9 cellular contexts compared by ENCODE assay signal in genomic region chr13:75326173-75327131, GRCh38.
DNase-seq lines count a peak whose midpoint lies in the region; ATAC-seq, FAIRE-seq and TF ChIP-seq lines count a peak whose summit lies in the region.
"Had no signal": no experiment of that assay in that cellular context is flagged by ENCODE, and none has a peak within 500 bp of the region (broad histone marks: within the 10 kb centered on the region; RNA-seq: fewer than 3 reads in every experiment).

No MANE protein-coding gene starts in this region.

- DNase-seq in Caco-2 (no peak), NAMALWA (ENCODE audit: low spot score) (peak; percentile 73), keratinocyte (ENCODE audit: low read depth, low spot score) (no peak), islet precursor cell (no peak), retina (no peak)
- DNase-seq in activated T-helper 9 cell treated with anti-CD3 and anti-CD28 coated beads, Interleukin-2, amount 50 U/mL, for 16 hours (ENCODE audit: low read depth) = peak; percentile 24
- DNase-seq in stimulated activated effector memory CD8-positive, alpha-beta T cell treated with anti-CD3 and anti-CD28 coated beads, Interleukin-12 subunit alpha, Interleukin-12 subunit beta, amount 100 ng/mL, for 72 hours (ENCODE audit: low spot score in 2 of 2) = peak; percentile 21 to 70

- peak overlapping the region; percentile 6 for H3K27ac ChIP-seq in keratinocyte (ENCODE audit: control insufficient read depth, insufficient read depth, low read length)

- H3K79me2 ChIP-seq in keratinocyte (ENCODE audit: control insufficient read depth, insufficient read depth, low read length) = no peaks in the 10 kb centered on the region

- H3K4me1 ChIP-seq in Caco-2 (peaks cover 77% of the 10 kb centered on the region), keratinocyte (ENCODE audit: control insufficient read depth, extremely low read depth, insufficient read depth, low read length) (peaks cover 17% of the 10 kb centered on the region)

- POLR2A ChIA-PET in Caco-2 (lab: Charles Lee) = no interaction called here

- H3K36me3 ChIP-seq in Caco-2 (ENCODE audit: control insufficient read depth, insufficient read depth, low read length) (no peaks in the 10 kb centered on the region), keratinocyte (ENCODE audit: control insufficient read depth in 2 of 2, extremely low read depth in 1 of 2, insufficient read depth in 2 of 2, low read length in 2 of 2) (no peaks in the 10 kb centered on the region)

- no peaks in the 10 kb centered on the region for H3K27me3 ChIP-seq in Caco-2 (replicated peaks; ENCODE audit: control insufficient read depth, insufficient read depth, low read length)
- H3K27me3 ChIP-seq in keratinocyte (ENCODE audit: control insufficient read depth, extremely low read depth, insufficient read depth, low read length) = no peaks in the 10 kb centered on the region

- peak overlapping the region; percentile 62 for H3K4me3 Mint-ChIP-seq in Caco-2 (ENCODE audit: unreplicated experiment)
- peak overlapping the region; percentile 73 for H3K4me3 Mint-ChIP-seq in stimulated activated effector memory CD8-positive, alpha-beta T cell treated with anti-CD3 and anti-CD28 coated beads, Interleukin-12 subunit alpha, Interleukin-12 subunit beta, amount 100 ng/mL, for 72 hours
- H3K4me3 Mint-ChIP-seq: neural crest cell had no signal

- no peaks in the 10 kb centered on the region for H4K20me1 ChIP-seq in keratinocyte (ENCODE audit: control insufficient read depth, extremely low read depth, insufficient read depth, low read length)

- H3K9ac ChIP-seq in keratinocyte (ENCODE audit: control insufficient read depth, extremely low read depth, insufficient read depth, low read length) = no peak overlapping the region

- peaks cover 88% of the 10 kb centered on the region for H3K36me3 Mint-ChIP-seq in Caco-2 (ENCODE audit: insufficient read depth, unreplicated experiment)
- H3K36me3 Mint-ChIP-seq in stimulated activated effector memory CD8-positive, alpha-beta T cell treated with anti-CD3 and anti-CD28 coated beads, Interleukin-12 subunit alpha, Interleukin-12 subunit beta, amount 100 ng/mL, for 72 hours = no peaks in the 10 kb centered on the region

- peak; percentile 60 for FAIRE-seq in keratinocyte (lab: Jason Lieb, UNC)

- dilution Hi-C loops in keratinocyte (cut with MboI; ENCODE audit: extremely low pct_ligation_motif_present, low sequenced_read_pairs) = no loop called here

- H3K4me2 ChIP-seq in keratinocyte (ENCODE audit: control insufficient read depth, extremely low read depth, insufficient read depth, low read depth, low read length) = peak overlapping the region; percentile 58

- CTCF ChIA-PET in Caco-2 (lab: Charles Lee) = interaction anchor here (0.7 to 0.9 kb wide), 2 partner anchors 46 to 156 kb away, joined by 3 read pairs; partner anchors contain the start of gene TBC1D4

- peaks cover 48% of the 10 kb centered on the region for H3K4me1 Mint-ChIP-seq in Caco-2 (ENCODE audit: low read depth, unreplicated experiment)
- H3K4me1 Mint-ChIP-seq in stimulated activated effector memory CD8-positive, alpha-beta T cell treated with anti-CD3 and anti-CD28 coated beads, Interleukin-12 subunit alpha, Interleukin-12 subunit beta, amount 100 ng/mL, for 72 hours = peaks cover 18% of the 10 kb centered on the region

- peak overlapping the region; percentile 65 for H2AFZ ChIP-seq in keratinocyte (ENCODE audit: control insufficient read depth, low read length)

- intact Hi-C loops in Caco-2 (cut with micrococcal nuclease; ENCODE audit: unreplicated experiment) = loop anchor here (2.0 kb wide), 1 partner anchor 28 kb away; no protein-coding TSS in a partner anchor

- ATAC-seq in GM21717 (IDR thresholded peaks at IDR 0.05; ENCODE audit: unreplicated experiment) = peak; percentile 92
- peak; percentile 90 for ATAC-seq in stimulated activated effector memory CD8-positive, alpha-beta T cell treated with anti-CD3 and anti-CD28 coated beads, Interleukin-12 subunit alpha, Interleukin-12 subunit beta, amount 100 ng/mL, for 72 hours

- no peaks in the 10 kb centered on the region for H3K9me3 ChIP-seq in Caco-2
- H3K9me3 ChIP-seq in keratinocyte (ENCODE audit: control insufficient read depth, low read depth, low read length) = no peaks in the 10 kb centered on the region

- no peaks in the 10 kb centered on the region for H3K9me3 Mint-ChIP-seq in Caco-2 (ENCODE audit: unreplicated experiment)
- no peaks in the 10 kb centered on the region for H3K9me3 Mint-ChIP-seq in stimulated activated effector memory CD8-positive, alpha-beta T cell treated with anti-CD3 and anti-CD28 coated beads, Interleukin-12 subunit alpha, Interleukin-12 subunit beta, amount 100 ng/mL, for 72 hours
- H3K9me3 Mint-ChIP-seq: neural crest cell had no signal

- H3K4me3 ChIP-seq in Caco-2 (ENCODE audit: low read depth, low read length) = no peak overlapping the region
- H3K4me3 ChIP-seq in keratinocyte (ENCODE audit: control insufficient read depth in 2 of 3, extremely low read depth in 1 of 3, insufficient read depth in 2 of 3, low read depth in 1 of 3, low read length in 3 of 3) = peak overlapping the region in 1 of 3 experiments; percentile 37

- no peaks in the 10 kb centered on the region for H3K27me3 Mint-ChIP-seq in Caco-2 (ENCODE audit: insufficient read depth, unreplicated experiment)

- H3K27ac Mint-ChIP-seq in Caco-2 (ENCODE audit: unreplicated experiment) = peak overlapping the region; percentile 58
- H3K27ac Mint-ChIP-seq in stimulated activated effector memory CD8-positive, alpha-beta T cell treated with anti-CD3 and anti-CD28 coated beads, Interleukin-12 subunit alpha, Interleukin-12 subunit beta, amount 100 ng/mL, for 72 hours = peak overlapping the region; percentile 64

- no TSS peak for BruUV-seq in Caco-2 (replicated peaks; lab: Mats Ljungman, UMichigan)

- no peak for TF ChIP-seq CTCF in Caco-2 (IDR thresholded peaks at IDR 0.05; ENCODE audit: insufficient read depth in 1 of 2, low read depth in 1 of 2, low read length in 1 of 2, severe bottlenecking in 1 of 2, unreplicated experiment in 1 of 2)
- no peak for TF ChIP-seq CTCF in keratinocyte (optimal IDR thresholded peaks at IDR 0.05 in 1 of 3, IDR thresholded peaks at IDR 0.05 in 1 of 3, conservative IDR thresholded peaks at IDR 0.05 in 1 of 3; ENCODE audit: extremely low read depth in 1 of 3, insufficient read depth in 2 of 3, low read length in 3 of 3)

- no peaks in the 10 kb centered on the region for H3K9me1 ChIP-seq in keratinocyte (ENCODE audit: control insufficient read depth, extremely low read depth, insufficient read depth, low read length)

Comparison
In these comparisons a context has a peak if more than half of its experiments do, and no peak if none do; other contexts are left out.
1. DNase-seq: peak in NAMALWA (single experiment), activated T-helper 9 cell treated with anti-CD3 and anti-CD28 coated beads, Interleukin-2, amount 50 U/mL, for 16 hours (single experiment) and stimulated activated effector memory CD8-positive, alpha-beta T cell treated with anti-CD3 and anti-CD28 coated beads, Interleukin-12 subunit alpha, Interleukin-12 subunit beta, amount 100 ng/mL, for 72 hours (2 of 2); none in Caco-2 (0 of 2), keratinocyte (single experiment), islet precursor cell (single experiment) and retina (single experiment).